In genomic region chr2:216189410-216189809, GRCh38 we compare ENCODE assay signal across 1 cellular context.
TF ChIP-seq lines count a peak whose summit lies in the region.

No MANE protein-coding gene starts in this region.

TF ChIP-seq in GM12878, 131 proteins besides CTCF, POLR2A, EP300 and RAD21 (continued from another document):
- TF ChIP-seq TBL1XR1 (IDR thresholded peaks at IDR 0.05; ENCODE audit: low read depth, low read length) (no peak), TCF3 (IDR thresholded peaks at IDR 0.05; ENCODE audit: borderline replicate concordance, insufficient read depth, low read depth, low read length) (no peak), HCFC1 (IDR thresholded peaks at IDR 0.05; ENCODE audit: low read length) (no peak), MYC (IDR thresholded peaks at IDR 0.05; ENCODE audit: insufficient read depth, insufficient read length, insufficient replicate concordance, low read length, severe bottlenecking) (no peak), SMAD1 (IDR thresholded peaks at IDR 0.05; ENCODE audit: low read depth, partially characterized antibody) (no peak), KLF5 (IDR thresholded peaks at IDR 0.05; ENCODE audit: partially characterized antibody) (no peak), SIN3A (IDR thresholded peaks at IDR 0.05; ENCODE audit: low read depth, low read length) (no peak), IKZF1 (conservative IDR thresholded peaks at IDR 0.05) (no peak), NR2C2 (IDR thresholded peaks at IDR 0.05; ENCODE audit: borderline replicate concordance, control insufficient read depth, insufficient read length, low read depth) (no peak), ATF3 (IDR thresholded peaks at IDR 0.05; ENCODE audit: borderline replicate concordance, extremely low read depth, low read depth, low read length) (no peak)
